Comparison of ENCODE assay signal across 9 cellular contexts in genomic region chr19:49085868-49086232, GRCh38. TPM values are rescaled to one million over a fixed set of nuclear protein-coding genes. Genes with fewer than 3 reads are reported as not detected.
A peak's percentile ranks its signal among the peaks of the same experiment; 100 is the strongest.
DNase-seq lines count a peak whose midpoint lies in the region; ATAC-seq and TF ChIP-seq lines count a peak whose summit lies in the region.
"Had no signal": no experiment of that assay in that cellular context is flagged by ENCODE, and none has a peak within 500 bp of the region (broad histone marks: within the 10 kb centered on the region; RNA-seq: fewer than 3 reads in every experiment).

No MANE protein-coding gene starts in this region.

- no peaks in the 10 kb centered on the region for H3K9me2 ChIP-seq in neural cell (ENCODE audit: insufficient read depth, low read length)

- H3F3A ChIP-seq in neural cell (ENCODE audit: insufficient read depth, low read length, poor library complexity, severe bottlenecking), result no peaks in the 10 kb centered on the region

- H3K4me3 ChIP-seq in MG63 (peak overlapping the region; percentile 99), neural cell (ENCODE audit: low read length) (peak overlapping the region; percentile 86)

- no peaks in the 10 kb centered on the region for H3K27me3 Mint-ChIP-seq in effector memory CD8-positive, alpha-beta T cell

- H3K4me2 ChIP-seq in neural cell (ENCODE audit: low read length), result peak overlapping the region; percentile 92

- no peaks in the 10 kb centered on the region for H3K9me3 ChIP-seq in MG63
- H3K9me3 ChIP-seq in neural cell (ENCODE audit: low read length), result no peaks in the 10 kb centered on the region

- peak overlapping the region; percentile 79 for H2AFZ ChIP-seq in neural cell (ENCODE audit: low read depth, low read length)

- H3K4me3 Mint-ChIP-seq in effector memory CD8-positive, alpha-beta T cell, result peak overlapping the region; percentile 98 to 99

- H4K20me1 ChIP-seq in neural cell (ENCODE audit: insufficient read depth), result no peaks in the 10 kb centered on the region

- no peak for ATAC-seq in effector memory CD8-positive, alpha-beta T cell (replicated peaks)
- no peak for ATAC-seq in GM21528 (IDR thresholded peaks at IDR 0.05; ENCODE audit: low FRiP score, unreplicated experiment)

- H3K27ac ChIP-seq in C4-2B, result peak overlapping the region; percentile 90
- H3K27ac ChIP-seq in neural cell (ENCODE audit: low read length), result peak overlapping the region; percentile 89

- TF ChIP-seq EP300 in neural cell (conservative IDR thresholded peaks at IDR 0.05; ENCODE audit: poor library complexity, severe bottlenecking), result no peak

- H3K9ac ChIP-seq in neural cell (ENCODE audit: low read length), result peak overlapping the region; percentile 94

- H3K27ac Mint-ChIP-seq in effector memory CD8-positive, alpha-beta T cell, result peak overlapping the region; percentile 97

- no peak for TF ChIP-seq CTCF in C4-2B (conservative IDR thresholded peaks at IDR 0.05)
- TF ChIP-seq CTCF in neural cell (IDR thresholded peaks at IDR 0.05; ENCODE audit: poor library complexity, severe bottlenecking), result no peak

- DNase-seq in MG63 (no peak), foreskin melanocyte (no peak), NCI-H2107 (lab: John Stamatoyannopoulos, UW) (no peak), NCI-H1930 (lab: John Stamatoyannopoulos, UW) (no peak)
- no peak for DNase-seq in effector memory CD8-positive, alpha-beta T cell

- H3K36me3 Mint-ChIP-seq in effector memory CD8-positive, alpha-beta T cell (ENCODE audit: insufficient read depth), result peaks cover 65% of the 10 kb centered on the region

- H3K27me3 ChIP-seq in MG63 (no peaks in the 10 kb centered on the region), neural cell (ENCODE audit: insufficient read depth, low read depth, low read length) (no peaks in the 10 kb centered on the region)

- peaks cover 21 to 33% of the 10 kb centered on the region in 2 donors for H3K4me1 Mint-ChIP-seq in effector memory CD8-positive, alpha-beta T cell (ENCODE audit: low read depth in 2 of 2)

- no peaks in the 10 kb centered on the region for H3K9me3 Mint-ChIP-seq in effector memory CD8-positive, alpha-beta T cell

- TF ChIP-seq RAD21 in neural cell (conservative IDR thresholded peaks at IDR 0.05), result no peak

- peaks cover 35% of the 10 kb centered on the region for H3K79me2 ChIP-seq in neural cell (replicated peaks; ENCODE audit: insufficient read depth, low read length)

- H3K36me3 ChIP-seq in MG63 (peaks cover 53% of the 10 kb centered on the region), neural cell (ENCODE audit: insufficient read depth, low read length) (peaks cover 6% of the 10 kb centered on the region)

TF ChIP-seq in neural cell, 6 proteins besides CTCF, POLR2A, EP300 and RAD21:
- TF ChIP-seq REST (IDR thresholded peaks at IDR 0.05; ENCODE audit: borderline replicate concordance), result no peak
- no peak for TF ChIP-seq POLR2AphosphoS5 (IDR thresholded peaks at IDR 0.05)
- TF ChIP-seq EZH2 (IDR thresholded peaks at IDR 0.05; ENCODE audit: borderline replicate concordance, insufficient read depth, low read length, poor library complexity, severe bottlenecking), result no peak
- TF ChIP-seq TAF1 (IDR thresholded peaks at IDR 0.05; ENCODE audit: low read depth), result no peak
- TF ChIP-seq SMC3 (conservative IDR thresholded peaks at IDR 0.05; ENCODE audit: poor library complexity), result no peak
- TF ChIP-seq MXI1 (conservative IDR thresholded peaks at IDR 0.05; ENCODE audit: poor library complexity, severe bottlenecking), result no peak
TF ChIP-seq in neural cell: peak in this region for 0.

RNA-seq across cellular contexts. Expression of gene SNRNP70, which starts 0.6 kb away (rescaled TPM):
- 172 and 247 TPM in 2 replicates for total RNA-seq in MG63 (2014; rRNA removed; shearing (Covaris generic); ENCODE audit: low replicate concordance)
- polyA plus RNA-seq in neural cell, result 721 and 833 TPM in 2 replicates
- polyA minus RNA-seq in neural cell, result 197 and 259 TPM in 2 replicates

RNA-seq across cellular contexts. Expression of gene KCNA7, which starts 13.4 kb away (rescaled TPM):
- not detected in 2 replicates for total RNA-seq in MG63 (2014; rRNA removed; shearing (Covaris generic); ENCODE audit: low replicate concordance)
- not detected in 2 replicates for polyA plus RNA-seq in neural cell
- not detected in 2 replicates for polyA minus RNA-seq in neural cell
- total RNA-seq: T-helper 2 cell treated with Interferon-gamma antibody and Interleukin-4, amounts not matched to agents 100 ng/mL and 5 ng/mL, for 36 hours had no signal

RNA-seq across cellular contexts. Expression of gene NTF4, which starts 21.2 kb away (rescaled TPM):
- total RNA-seq in MG63 (2014; rRNA removed; shearing (Covaris generic); ENCODE audit: low replicate concordance), result not detected in 2 replicates
- not detected in 2 replicates for polyA plus RNA-seq in neural cell
- not detected in 2 replicates for polyA minus RNA-seq in neural cell
- total RNA-seq: T-helper 2 cell treated with Interferon-gamma antibody and Interleukin-4, amounts not matched to agents 100 ng/mL and 5 ng/mL, for 36 hours had no signal

RNA-seq across cellular contexts. Expression of gene CGB7, which starts 28.3 kb away (rescaled TPM):
- total RNA-seq in MG63 (2014; rRNA removed; shearing (Covaris generic); ENCODE audit: low replicate concordance), result not detected in 2 replicates
- polyA plus RNA-seq in neural cell, result not detected in 2 replicates
- polyA minus RNA-seq in neural cell, result not detected in 2 replicates
- total RNA-seq: T-helper 2 cell treated with Interferon-gamma antibody and Interleukin-4, amounts not matched to agents 100 ng/mL and 5 ng/mL, for 36 hours had no signal

RNA-seq across cellular contexts. Expression of gene LIN7B, which starts 28.3 kb away (rescaled TPM):
- 12.3 and 20.4 TPM in 2 replicates for total RNA-seq in MG63 (2014; rRNA removed; shearing (Covaris generic); ENCODE audit: low replicate concordance)
- polyA plus RNA-seq in neural cell, result 88.7 and 99.0 TPM in 2 replicates
- polyA minus RNA-seq in neural cell, result 19.4 and 22.9 TPM in 2 replicates
